ENCODE assay signal across 12 cellular contexts in the genomic region with DNA sequence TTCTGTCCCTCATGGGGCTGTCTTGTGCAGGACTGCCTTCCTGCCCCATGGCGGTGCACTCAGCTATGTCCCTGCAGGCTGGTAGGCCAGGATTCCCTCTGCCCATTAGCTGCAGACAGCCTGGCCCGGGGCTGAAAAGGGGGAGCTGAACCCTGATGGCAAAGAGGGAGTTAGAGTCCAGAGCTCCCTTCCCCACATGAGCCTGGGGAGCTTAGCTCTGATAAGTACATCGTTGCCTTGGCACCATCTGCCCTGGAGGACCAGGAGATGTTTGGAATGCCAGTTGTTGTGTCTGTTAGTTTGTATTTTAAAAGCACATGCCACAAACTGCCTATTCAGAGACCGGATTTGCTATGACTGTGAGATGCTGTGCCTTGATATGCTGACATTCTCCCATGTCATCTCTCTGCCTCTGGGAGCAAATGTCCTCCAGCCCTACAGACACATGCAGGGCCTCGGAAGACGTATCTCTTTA.
"Had no signal": no experiment of that assay in that cellular context is flagged by ENCODE, and none has a peak within 500 bp of the region (broad histone marks: within the 10 kb centered on the region; RNA-seq: fewer than 3 reads in every experiment).

No MANE protein-coding gene starts in this region.

- DNase-seq: activated effector memory CD4-positive, alpha-beta T cell treated with Interleukin-2 at 50 U/mL for 16 hours; activated T-cell treated with anti-CD3 and anti-CD28 coated beads, Interleukin-2, amount 50 U/mL, for 1 hour; dorsolateral prefrontal cortex; islet precursor cell; psoas muscle; stimulated activated CD4-positive, alpha-beta T cell treated with anti-CD3 and anti-CD28 coated beads, Interleukin-4, amount 100 ng/mL, for 24 hours; stimulated activated naive CD8-positive, alpha-beta T cell treated with anti-CD3 and anti-CD28 coated beads, Interleukin-15, amount 100 ng/mL, for 72 hours; testis had no signal

- H3K9me3 ChIP-seq: breast epithelium, esophagus muscularis mucosa, psoas muscle, testis had no signal

- H3K27me3 ChIP-seq: breast epithelium, dorsolateral prefrontal cortex, esophagus muscularis mucosa, testis had no signal

- H3K4me3 ChIP-seq: breast epithelium, dorsolateral prefrontal cortex, esophagus muscularis mucosa, psoas muscle, testis had no signal

- ATAC-seq: left lobe of liver; natural killer cell treated with Interleukin-12 subunit alpha and Interleukin-12 subunit beta and Interleukin-15 and Interleukin-18, amount 100 ng/mL, for 72 hours; psoas muscle; stimulated activated naive CD8-positive, alpha-beta T cell treated with anti-CD3 and anti-CD28 coated beads, Interleukin-15, amount 100 ng/mL, for 72 hours had no signal

- H3K36me3 ChIP-seq: breast epithelium, esophagus muscularis mucosa had no signal

- H3K4me1 ChIP-seq: breast epithelium, testis had no signal

- H3K27ac ChIP-seq: breast epithelium, esophagus muscularis mucosa, psoas muscle, testis had no signal
